In genomic region chr2:172639823-172640222, GRCh38 we compare ENCODE assay signal across 15 cellular contexts.
DNase-seq lines count a peak whose midpoint lies in the region; ATAC-seq and TF ChIP-seq lines count a peak whose summit lies in the region.
"Had no signal": no experiment of that assay in that cellular context is flagged by ENCODE, and none has a peak within 500 bp of the region (broad histone marks: within the 10 kb centered on the region; RNA-seq: fewer than 3 reads in every experiment).

No MANE protein-coding gene starts in this region.

- TF ChIP-seq EP300 in sigmoid colon (IDR thresholded peaks at IDR 0.05): no peak

- peaks cover 16% of the 10 kb centered on the region for H3K4me1 Mint-ChIP-seq in activated CD4-positive, alpha-beta T cell treated with anti-CD3 and anti-CD28 coated beads for 36 hours

- H3K4me3 ChIP-seq in sigmoid colon (no peak overlapping the region), prostate gland (no peak overlapping the region)
- H3K4me3 ChIP-seq: BLaER1, hepatocyte, mucosa of descending colon, testis had no signal

- intact Hi-C loops in activated CD4-positive, alpha-beta T cell treated with anti-CD3 and anti-CD28 coated beads for 36 hours (cut with DNase I, micrococcal nuclease): no loop called here
- intact Hi-C loops in sigmoid colon (cut with DNase I) (no loop called here), prostate gland (cut with DNase I) (no loop called here)

- H3K27ac ChIP-seq in sigmoid colon (no peak overlapping the region), prostate gland (no peak overlapping the region)
- H3K27ac ChIP-seq: BLaER1, hepatocyte, testis had no signal

- peak; percentile 95 for ATAC-seq in activated CD4-positive, alpha-beta T cell treated with anti-CD3 and anti-CD28 coated beads for 36 hours
- ATAC-seq in GM21447 (IDR thresholded peaks at IDR 0.05; ENCODE audit: unreplicated experiment): no peak

- no peaks in the 10 kb centered on the region for H3K36me3 ChIP-seq in sigmoid colon
- no peaks in the 10 kb centered on the region for H3K36me3 ChIP-seq in prostate gland
- H3K36me3 ChIP-seq: BLaER1 had no signal

- H3K27ac Mint-ChIP-seq in activated CD4-positive, alpha-beta T cell treated with anti-CD3 and anti-CD28 coated beads for 36 hours: peak overlapping the region; percentile 1

- H3K9me3 ChIP-seq in sigmoid colon: no peaks in the 10 kb centered on the region
- no peaks in the 10 kb centered on the region for H3K9me3 ChIP-seq in prostate gland
- H3K9me3 ChIP-seq: BLaER1, mucosa of descending colon, testis had no signal

- DNase-seq in activated CD4-positive, alpha-beta T cell treated with anti-CD3 and anti-CD28 coated beads for 36 hours: peak; percentile 38
- no peak for DNase-seq in activated CD4-positive, alpha-beta T cell treated with anti-CD3 and anti-CD28 coated beads for 1 hour
- peak; percentile 77 for DNase-seq in HT1080 (ENCODE audit: low read depth)
- peak; percentile 77 for DNase-seq in astrocyte of the hippocampus (ENCODE audit: low read depth, low spot score)
- peak; percentile 87 for DNase-seq in non-pigmented ciliary epithelial cell (ENCODE audit: low read depth)
- no peak for DNase-seq in sigmoid colon
- DNase-seq in prostate gland (ENCODE audit: low spot score): no peak
- DNase-seq: activated CD4-positive, CD25-positive, alpha-beta regulatory T cell; anterior cingulate cortex; NCI-H1105; testis had no signal

- TF ChIP-seq POLR2A in sigmoid colon (IDR thresholded peaks at IDR 0.05) (no peak), prostate gland (IDR thresholded peaks at IDR 0.05) (no peak)

- CTCF ChIA-PET in activated CD4-positive, alpha-beta T cell treated with anti-CD3 and anti-CD28 coated beads for 36 hours (lab: Charles Lee): no interaction called here

- WGBS in sigmoid colon, 2 donors: 70 to 79% methylated on average over 2 of the region's 2 CpGs
- WGBS in prostate gland: 77% methylated on average over 2 of the region's 2 CpGs

- POLR2A ChIA-PET in activated CD4-positive, alpha-beta T cell treated with anti-CD3 and anti-CD28 coated beads for 36 hours (lab: Charles Lee): no interaction called here

- no peak overlapping the region for H3K4me3 Mint-ChIP-seq in activated CD4-positive, alpha-beta T cell treated with anti-CD3 and anti-CD28 coated beads for 36 hours

- H3K27me3 ChIP-seq in sigmoid colon: no peaks in the 10 kb centered on the region
- no peaks in the 10 kb centered on the region for H3K27me3 ChIP-seq in prostate gland (replicated peaks; ENCODE audit: insufficient read depth)
- H3K27me3 ChIP-seq: BLaER1, hepatocyte, testis had no signal

- no peak for TF ChIP-seq CTCF in sigmoid colon (IDR thresholded peaks at IDR 0.05)
- no peak for TF ChIP-seq CTCF in prostate gland (IDR thresholded peaks at IDR 0.05)

- no peaks in the 10 kb centered on the region for H3K36me3 Mint-ChIP-seq in activated CD4-positive, alpha-beta T cell treated with anti-CD3 and anti-CD28 coated beads for 36 hours (ENCODE audit: low read depth)

- H3K27me3 Mint-ChIP-seq in activated CD4-positive, alpha-beta T cell treated with anti-CD3 and anti-CD28 coated beads for 36 hours: no peaks in the 10 kb centered on the region

- no peaks in the 10 kb centered on the region for H3K4me1 ChIP-seq in sigmoid colon
- H3K4me1 ChIP-seq in prostate gland (replicated peaks): no peaks in the 10 kb centered on the region
- H3K4me1 ChIP-seq: BLaER1, testis had no signal

- H3K9me3 Mint-ChIP-seq in activated CD4-positive, alpha-beta T cell treated with anti-CD3 and anti-CD28 coated beads for 36 hours (ENCODE audit: low read depth): no peaks in the 10 kb centered on the region

Comparison
In these comparisons a context has a peak if more than half of its experiments do, and no peak if none do; other contexts are left out.
1. DNase-seq: peak in activated CD4-positive, alpha-beta T cell treated with anti-CD3 and anti-CD28 coated beads for 36 hours (single experiment), HT1080 (single experiment), astrocyte of the hippocampus (single experiment) and non-pigmented ciliary epithelial cell (single experiment); none in activated CD4-positive, alpha-beta T cell treated with anti-CD3 and anti-CD28 coated beads for 1 hour (single experiment), sigmoid colon (single experiment) and prostate gland (single experiment).